In genomic region chrX:110036162-110037033, GRCh38 we compare ENCODE assay signal across 16 cellular contexts. TPM values are rescaled to one million over a fixed set of nuclear protein-coding genes. Genes with fewer than 3 reads are reported as not detected.
A peak's percentile ranks its signal among the peaks of the same experiment; 100 is the strongest.
DNase-seq lines count a peak whose midpoint lies in the region; ATAC-seq and TF ChIP-seq lines count a peak whose summit lies in the region.
"Had no signal": no experiment of that assay in that cellular context is flagged by ENCODE, and none has a peak within 500 bp of the region (broad histone marks: within the 10 kb centered on the region; RNA-seq: fewer than 3 reads in every experiment).

No MANE protein-coding gene starts in this region.

- WGBS in liver: 35% methylated on average over 3 of the region's 3 CpGs

- no peaks in the 10 kb centered on the region for H3K9me3 Mint-ChIP-seq in WTC11
- no peaks in the 10 kb centered on the region for H3K9me3 Mint-ChIP-seq in activated CD4-positive, alpha-beta memory T cell treated with anti-CD3 and anti-CD28 coated beads for 36 hours

- H3K27ac ChIP-seq in HL-60 (replicated peaks) (no peak overlapping the region), liver (ENCODE audit: low read depth in 1 of 2, low read length in 2 of 2) (no peak overlapping the region)
- H3K27ac ChIP-seq: colonic mucosa, SJCRH30 had no signal

- H3K27me3 ChIP-seq in HL-60 (ENCODE audit: insufficient read depth, poor library complexity, severe bottlenecking) (peaks cover 3% of the 10 kb centered on the region), liver (ENCODE audit: control insufficient read depth in 4 of 4, insufficient read depth in 4 of 4, low read length in 3 of 4) (no peaks in the 10 kb centered on the region)
- H3K27me3 ChIP-seq: colonic mucosa, SJCRH30 had no signal

- POLR2A ChIA-PET in WTC11 (lab: Charles Lee): no interaction called here
- POLR2A ChIA-PET in activated CD4-positive, alpha-beta memory T cell treated with anti-CD3 and anti-CD28 coated beads for 36 hours (lab: Charles Lee): no interaction called here

- TF ChIP-seq CTCF in HL-60 (IDR thresholded peaks at IDR 0.05; ENCODE audit: insufficient read depth, low read length) (no peak), WTC11 (IDR thresholded peaks at IDR 0.05) (no peak), liver (IDR thresholded peaks at IDR 0.05; ENCODE audit: low read depth, low read length, missing input control) (no peak)

- H3K4me1 ChIP-seq in liver (ENCODE audit: control insufficient read depth in 4 of 4, insufficient read depth in 4 of 4, low read length in 3 of 4): peaks cover 0 to 2% (median 0%) of the 10 kb centered on the region in 4 donors
- H3K4me1 ChIP-seq: colonic mucosa, SJCRH30 had no signal

- no peaks in the 10 kb centered on the region for H3K27me3 Mint-ChIP-seq in WTC11 (ENCODE audit: low read depth)
- no peaks in the 10 kb centered on the region for H3K27me3 Mint-ChIP-seq in activated CD4-positive, alpha-beta memory T cell treated with anti-CD3 and anti-CD28 coated beads for 36 hours
- H3K27me3 Mint-ChIP-seq: activated CD4-positive, alpha-beta T cell treated with anti-CD3 and anti-CD28 coated beads for 36 hours; naive thymus-derived CD8-positive, alpha-beta T cell had no signal

- TF ChIP-seq RAD21 in liver (IDR thresholded peaks at IDR 0.05): peak in 1 of 2 donors; percentile 15

- intact Hi-C loops in activated CD4-positive, alpha-beta memory T cell treated with anti-CD3 and anti-CD28 coated beads for 36 hours (cut with micrococcal nuclease): no loop called here

- H3K4me3 ChIP-seq in HL-60 (replicated peaks; ENCODE audit: insufficient read depth, low read length): no peak overlapping the region
- H3K4me3 ChIP-seq in liver (ENCODE audit: low read depth in 1 of 3, low read length in 3 of 3): no peak overlapping the region
- H3K4me3 ChIP-seq: colonic mucosa, SJCRH30 had no signal

- H3K36me3 Mint-ChIP-seq in WTC11: no peaks in the 10 kb centered on the region
- peaks cover 4% of the 10 kb centered on the region for H3K36me3 Mint-ChIP-seq in activated CD4-positive, alpha-beta memory T cell treated with anti-CD3 and anti-CD28 coated beads for 36 hours

- ATAC-seq in GM18861 (IDR thresholded peaks at IDR 0.05; ENCODE audit: unreplicated experiment) (peak; percentile 57), WTC11 (no peak), GM18520 (IDR thresholded peaks at IDR 0.05; ENCODE audit: unreplicated experiment) (no peak), HG03108 (IDR thresholded peaks at IDR 0.05; ENCODE audit: unreplicated experiment) (no peak)
- ATAC-seq: activated CD4-positive, alpha-beta T cell treated with anti-CD3 and anti-CD28 coated beads for 36 hours; naive thymus-derived CD8-positive, alpha-beta T cell had no signal

- no peak overlapping the region for H3K27ac Mint-ChIP-seq in WTC11
- no peak overlapping the region for H3K27ac Mint-ChIP-seq in activated CD4-positive, alpha-beta memory T cell treated with anti-CD3 and anti-CD28 coated beads for 36 hours
- H3K27ac Mint-ChIP-seq: activated CD4-positive, alpha-beta T cell treated with anti-CD3 and anti-CD28 coated beads for 36 hours; naive thymus-derived CD8-positive, alpha-beta T cell had no signal

- DNase-seq in HL-60 (ENCODE audit: low read depth in 1 of 2, low spot score in 1 of 2) (peak; percentile 5 to 58), WTC11 (ENCODE audit: low spot score) (no peak), cortex of kidney (lab: John Stamatoyannopoulos, UW) (no peak)
- DNase-seq in activated CD4-positive, alpha-beta memory T cell treated with anti-CD3 and anti-CD28 coated beads for 36 hours: no peak
- DNase-seq: activated CD4-positive, alpha-beta T cell treated with anti-CD3 and anti-CD28 coated beads for 36 hours; activated CD8-positive, alpha-beta memory T cell treated with anti-CD3 and anti-CD28 coated beads, Interleukin-2, amount 50 U/mL, for 48 hours; colonic mucosa; naive thymus-derived CD8-positive, alpha-beta T cell; NCI-H187; SJCRH30; stimulated activated CD4-positive, alpha-beta T cell treated with anti-CD3 and anti-CD28 coated beads, Interleukin-4, amount 100 ng/mL, for 24 hours had no signal

- no peak overlapping the region for H3K4me3 Mint-ChIP-seq in WTC11
- no peak overlapping the region for H3K4me3 Mint-ChIP-seq in activated CD4-positive, alpha-beta memory T cell treated with anti-CD3 and anti-CD28 coated beads for 36 hours
- H3K4me3 Mint-ChIP-seq: activated CD4-positive, alpha-beta T cell treated with anti-CD3 and anti-CD28 coated beads for 36 hours; brain; naive thymus-derived CD8-positive, alpha-beta T cell had no signal

- CTCF ChIA-PET in WTC11 (lab: Charles Lee): no interaction called here
- CTCF ChIA-PET in activated CD4-positive, alpha-beta memory T cell treated with anti-CD3 and anti-CD28 coated beads for 36 hours (lab: Charles Lee): no interaction called here

- no peaks in the 10 kb centered on the region for H3K9me3 ChIP-seq in liver (ENCODE audit: control insufficient read depth in 4 of 4, low read length in 3 of 4)
- H3K9me3 ChIP-seq: colonic mucosa, SJCRH30 had no signal

- H3K4me1 Mint-ChIP-seq in WTC11: peaks cover 11% of the 10 kb centered on the region
- peaks cover 3% of the 10 kb centered on the region for H3K4me1 Mint-ChIP-seq in activated CD4-positive, alpha-beta memory T cell treated with anti-CD3 and anti-CD28 coated beads for 36 hours (ENCODE audit: low read depth)

- no peak overlapping the region for H3K9ac ChIP-seq in liver (ENCODE audit: low read depth in 1 of 2, low read length in 2 of 2)

- no peaks in the 10 kb centered on the region for H3K36me3 ChIP-seq in liver (ENCODE audit: control insufficient read depth in 4 of 4, insufficient read depth in 3 of 4, low read depth in 1 of 4, low read length in 3 of 4)
- H3K36me3 ChIP-seq: colonic mucosa, SJCRH30 had no signal

TF ChIP-seq in WTC11, 78 proteins besides CTCF, POLR2A, EP300 and RAD21:
- TF ChIP-seq GABPB1 (CRISPR knock-in tag; IDR thresholded peaks at IDR 0.05) (peak; percentile 30; the same call in 1 of the 2 replicates), MLX (CRISPR knock-in tag; IDR thresholded peaks at IDR 0.05) (no peak), NR2C2 (CRISPR knock-in tag; IDR thresholded peaks at IDR 0.05) (no peak), FOXJ3 (CRISPR knock-in tag; IDR thresholded peaks at IDR 0.05; ENCODE audit: borderline replicate concordance) (no peak), ZSCAN18 (CRISPR knock-in tag; IDR thresholded peaks at IDR 0.05) (no peak)

TF ChIP-seq in liver, 16 proteins besides CTCF, POLR2A, EP300 and RAD21 (continues in another document):
- no peak for TF ChIP-seq JUND (IDR thresholded peaks at IDR 0.05)
- TF ChIP-seq MAX (IDR thresholded peaks at IDR 0.05): no peak
- TF ChIP-seq FOXA1 (IDR thresholded peaks at IDR 0.05): peak; percentile 68
- peak; percentile 20 for TF ChIP-seq ZBTB33 (IDR thresholded peaks at IDR 0.05)
- peak; percentile 29 to 67 for TF ChIP-seq RXRA (IDR thresholded peaks at IDR 0.05)
- no peak for TF ChIP-seq YY1 (IDR thresholded peaks at IDR 0.05)
- no peak for TF ChIP-seq REST (IDR thresholded peaks at IDR 0.05)
- TF ChIP-seq HNF4G (IDR thresholded peaks at IDR 0.05): no peak
- TF ChIP-seq NR2F2 (IDR thresholded peaks at IDR 0.05): peak; percentile 68
- no peak for TF ChIP-seq ATF3 (IDR thresholded peaks at IDR 0.05)
- TF ChIP-seq SP1 (IDR thresholded peaks at IDR 0.05): no peak

RNA-seq across cellular contexts. Expression of gene TMEM164, which starts 33.5 kb away (rescaled TPM):
- total RNA-seq in WTC11 (2021): 16.0 to 22.3 TPM (median 19.2 TPM) in 3 replicates
- 1 to 10 TPM; 4.1 to 8.5 TPM for total RNA-seq in liver
- 1 to 10 TPM in 1 of 2 donors, under 1 TPM in 1; 0.40 to 1.8 TPM for polyA plus RNA-seq in liver
- total RNA-seq in activated CD4-positive, alpha-beta memory T cell treated with anti-CD3 and anti-CD28 coated beads for 36 hours: 10 to 100 TPM; 10.1 to 13.2 TPM

Comparison
In these comparisons a context has a peak if more than half of its experiments do, and no peak if none do; other contexts are left out.
1. DNase-seq: peak in HL-60 (2 of 2); none in WTC11 (single experiment), cortex of kidney (single experiment) and activated CD4-positive, alpha-beta memory T cell treated with anti-CD3 and anti-CD28 coated beads for 36 hours (single experiment).